ENCODE assay signal across 8 cellular contexts in the genomic region with DNA sequence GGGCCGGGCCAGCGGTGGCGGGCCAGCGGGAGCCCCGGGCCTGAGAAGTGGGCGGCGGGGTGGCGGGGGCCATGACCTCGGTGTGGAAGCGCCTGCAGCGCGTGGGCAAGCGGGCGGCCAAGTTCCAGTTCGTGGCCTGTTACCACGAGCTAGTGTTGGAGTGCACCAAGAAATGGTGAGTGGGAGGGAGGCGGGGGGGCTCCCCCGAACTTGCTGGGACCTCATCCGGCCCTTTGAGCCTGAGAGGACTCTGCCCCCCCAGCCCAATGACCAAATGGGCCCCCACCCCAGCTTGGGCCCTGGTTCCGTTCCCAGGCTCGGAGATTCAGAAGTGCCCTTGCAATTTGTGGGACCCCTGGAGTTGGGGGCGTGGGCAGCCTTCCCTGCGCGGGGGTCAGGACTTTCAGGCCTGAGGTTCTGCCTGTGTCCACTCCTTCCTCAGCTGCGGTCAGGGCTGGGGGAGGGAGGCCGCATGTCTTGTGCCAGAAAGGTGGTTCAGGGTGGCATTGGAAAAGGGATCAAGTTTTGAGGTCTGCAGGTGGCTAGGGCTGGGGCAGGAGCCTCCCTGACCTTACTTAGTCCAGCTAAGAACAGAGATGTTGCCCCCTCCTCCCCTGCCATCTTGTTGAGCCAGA. TPM values are rescaled to one million over a fixed set of nuclear protein-coding genes. Genes with fewer than 3 reads are reported as not detected.
A peak's percentile ranks its signal among the peaks of the same experiment; 100 is the strongest.
DNase-seq lines count a peak whose midpoint lies in the region; ATAC-seq and TF ChIP-seq lines count a peak whose summit lies in the region.

No MANE protein-coding gene starts in this region.

- H3K4me3 Mint-ChIP-seq in dendritic cell treated with granulocyte-macrophage colony-stimulating factor and Interleukin-4, amounts not matched to agents 40 ng/mL and 50 ng/mL, for 4 days: peak overlapping the region; percentile 92
- H3K4me3 Mint-ChIP-seq in natural killer cell treated with Interleukin-12 subunit alpha and Interleukin-12 subunit beta and Interleukin-15 and Interleukin-18, amount 100 ng/mL, for 72 hours: peak overlapping the region; percentile 82

- H3K4me1 ChIP-seq in BLaER1: peaks cover 53% of the 10 kb centered on the region

- H3K27me3 Mint-ChIP-seq in dendritic cell treated with granulocyte-macrophage colony-stimulating factor and Interleukin-4, amounts not matched to agents 40 ng/mL and 50 ng/mL, for 4 days: no peaks in the 10 kb centered on the region
- H3K27me3 Mint-ChIP-seq in natural killer cell treated with Interleukin-12 subunit alpha and Interleukin-12 subunit beta and Interleukin-15 and Interleukin-18, amount 100 ng/mL, for 72 hours: no peaks in the 10 kb centered on the region

- H3K27ac Mint-ChIP-seq in dendritic cell treated with granulocyte-macrophage colony-stimulating factor and Interleukin-4, amounts not matched to agents 40 ng/mL and 50 ng/mL, for 4 days: peak overlapping the region; percentile 90
- H3K27ac Mint-ChIP-seq in natural killer cell treated with Interleukin-12 subunit alpha and Interleukin-12 subunit beta and Interleukin-15 and Interleukin-18, amount 100 ng/mL, for 72 hours: peak overlapping the region; percentile 58 to 86

- DNase-seq in NB4 (ENCODE audit: low read depth): peak; percentile 39
- no peak for DNase-seq in natural killer cell treated with Interleukin-12 subunit alpha and Interleukin-12 subunit beta and Interleukin-15 and Interleukin-18, amount 100 ng/mL, for 72 hours (ENCODE audit: low spot score)
- DNase-seq in NCI-H2081 (lab: John Stamatoyannopoulos, UW): no peak
- DNase-seq in NCI-H524 treated with DMSO at 0.1 percent for 48 hours (lab: John Stamatoyannopoulos, UW): no peak
- DNase-seq in NCI-H526 treated with DMSO at 0.1 percent for 48 hours (lab: John Stamatoyannopoulos, UW): no peak

- H3K4me3 ChIP-seq in BLaER1 (peak overlapping the region; percentile 90), NB4 (ENCODE audit: low read depth, low read length) (peak overlapping the region; percentile 62)

- H3K9me3 ChIP-seq in BLaER1: no peaks in the 10 kb centered on the region

- peaks cover 87% of the 10 kb centered on the region for H3K36me3 Mint-ChIP-seq in dendritic cell treated with granulocyte-macrophage colony-stimulating factor and Interleukin-4, amounts not matched to agents 40 ng/mL and 50 ng/mL, for 4 days (ENCODE audit: low read depth)
- H3K36me3 Mint-ChIP-seq in natural killer cell treated with Interleukin-12 subunit alpha and Interleukin-12 subunit beta and Interleukin-15 and Interleukin-18, amount 100 ng/mL, for 72 hours: no peaks in the 10 kb centered on the region

- intact Hi-C loops in dendritic cell treated with granulocyte-macrophage colony-stimulating factor and Interleukin-4, amounts not matched to agents 40 ng/mL and 50 ng/mL, for 4 days (cut with micrococcal nuclease): no loop called here

- peak overlapping the region; percentile 97 for H3K27ac ChIP-seq in BLaER1

- H3K27me3 ChIP-seq in BLaER1: no peaks in the 10 kb centered on the region

- H3K4me1 Mint-ChIP-seq in dendritic cell treated with granulocyte-macrophage colony-stimulating factor and Interleukin-4, amounts not matched to agents 40 ng/mL and 50 ng/mL, for 4 days (ENCODE audit: low read depth): peaks cover 69% of the 10 kb centered on the region
- H3K4me1 Mint-ChIP-seq in natural killer cell treated with Interleukin-12 subunit alpha and Interleukin-12 subunit beta and Interleukin-15 and Interleukin-18, amount 100 ng/mL, for 72 hours (ENCODE audit: low read depth in 2 of 2): peaks cover 41 to 48% of the 10 kb centered on the region in 2 donors

- TF ChIP-seq CTCF in NB4 (IDR thresholded peaks at IDR 0.05; ENCODE audit: low read depth, low read length): no peak

- no peaks in the 10 kb centered on the region for H3K9me3 Mint-ChIP-seq in dendritic cell treated with granulocyte-macrophage colony-stimulating factor and Interleukin-4, amounts not matched to agents 40 ng/mL and 50 ng/mL, for 4 days
- no peaks in the 10 kb centered on the region for H3K9me3 Mint-ChIP-seq in natural killer cell treated with Interleukin-12 subunit alpha and Interleukin-12 subunit beta and Interleukin-15 and Interleukin-18, amount 100 ng/mL, for 72 hours

- H4K20me1 ChIP-seq in BLaER1: peaks cover 71% of the 10 kb centered on the region

- ATAC-seq in natural killer cell treated with Interleukin-12 subunit alpha and Interleukin-12 subunit beta and Interleukin-15 and Interleukin-18, amount 100 ng/mL, for 72 hours: peak in 1 of 2 donors; percentile 3
- no peak for ATAC-seq in GM18858 (IDR thresholded peaks at IDR 0.05; ENCODE audit: unreplicated experiment)

- peak overlapping the region; percentile 100 for H3K4me2 ChIP-seq in BLaER1

- H3K36me3 ChIP-seq in BLaER1: peaks cover 37% of the 10 kb centered on the region

- TF ChIP-seq POLR2A in NB4 (IDR thresholded peaks at IDR 0.05; ENCODE audit: extremely low read depth, insufficient read length): no peak

- H3K9ac ChIP-seq in BLaER1: peak overlapping the region; percentile 96

RNA-seq across cellular contexts. Expression of a gene that starts 0.5 kb away (rescaled TPM):
- 100 to 1,000 TPM; 156 to 188 TPM for total RNA-seq in natural killer cell treated with Interleukin-12 subunit alpha and Interleukin-12 subunit beta and Interleukin-15 and Interleukin-18, amount 100 ng/mL, for 72 hours

RNA-seq across cellular contexts. Expression of a gene that starts 4.0 kb away (rescaled TPM):
- total RNA-seq in natural killer cell treated with Interleukin-12 subunit alpha and Interleukin-12 subunit beta and Interleukin-15 and Interleukin-18, amount 100 ng/mL, for 72 hours: 10 to 100 TPM; 38.0 to 71.5 TPM

RNA-seq across cellular contexts. Expression of a gene that starts 6.1 kb away (rescaled TPM):
- 10 to 100 TPM; 55.8 to 89.3 TPM for total RNA-seq in natural killer cell treated with Interleukin-12 subunit alpha and Interleukin-12 subunit beta and Interleukin-15 and Interleukin-18, amount 100 ng/mL, for 72 hours

RNA-seq across cellular contexts. Expression of a gene that starts 18.2 kb away (rescaled TPM):
- 10 to 100 TPM; 42.3 to 60.2 TPM for total RNA-seq in natural killer cell treated with Interleukin-12 subunit alpha and Interleukin-12 subunit beta and Interleukin-15 and Interleukin-18, amount 100 ng/mL, for 72 hours

RNA-seq across cellular contexts. Expression of a gene that starts 19.3 kb away (rescaled TPM):
- 1 to 10 TPM; 2.3 to 2.8 TPM for total RNA-seq in natural killer cell treated with Interleukin-12 subunit alpha and Interleukin-12 subunit beta and Interleukin-15 and Interleukin-18, amount 100 ng/mL, for 72 hours
